9 cellular contexts compared by ENCODE assay signal in the genomic region with DNA sequence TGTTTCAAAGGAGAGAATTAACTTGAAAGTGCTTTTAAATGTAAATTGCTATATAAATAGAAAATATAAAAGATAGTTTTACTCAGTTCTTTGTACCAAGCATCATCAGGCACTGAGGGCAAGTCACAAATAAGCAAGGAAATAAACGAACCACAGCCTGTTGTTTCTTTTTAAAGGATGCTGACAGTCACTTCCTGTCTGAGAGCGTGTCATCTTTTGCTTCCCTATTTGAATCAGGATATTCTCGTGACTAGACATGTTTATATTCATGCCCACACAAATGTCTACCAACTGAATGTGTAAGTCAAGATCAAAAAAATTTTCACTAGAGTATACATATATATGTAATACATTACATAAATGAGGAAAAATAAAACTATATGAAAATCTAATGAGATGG. TPM values are rescaled to one million over a fixed set of nuclear protein-coding genes. Genes with fewer than 3 reads are reported as not detected.
DNase-seq lines count a peak whose midpoint lies in the region; ATAC-seq and TF ChIP-seq lines count a peak whose summit lies in the region.
"Had no signal": no experiment of that assay in that cellular context is flagged by ENCODE, and none has a peak within 500 bp of the region (broad histone marks: within the 10 kb centered on the region; RNA-seq: fewer than 3 reads in every experiment).

No MANE protein-coding gene starts in this region.

- H3K27me3 ChIP-seq in GM23248 (replicated peaks; ENCODE audit: insufficient read depth) (no peaks in the 10 kb centered on the region), thyroid gland (no peaks in the 10 kb centered on the region)

- no peaks in the 10 kb centered on the region for H3K27me3 Mint-ChIP-seq in memory B cell
- no peaks in the 10 kb centered on the region for H3K27me3 Mint-ChIP-seq in type B pancreatic cell

- WGBS in GM23248 (ENCODE audit: low coverage in 1 of 2, low lambda C conversion rate in 2 of 2, missing lambda C conversion rate in 2 of 2), 2 experiments, result 10 to 12% methylated on average over 3 of the region's 3 CpGs
- WGBS in thyroid gland, 2 donors, result 55 to 64% methylated on average over 3 of the region's 3 CpGs
- 7 to 12% methylated on average over 3 of the region's 3 CpGs for WGBS in lower leg skin, 2 donors

- H3K4me2 ChIP-seq in GM23248 (ENCODE audit: unreplicated experiment), result no peak overlapping the region

- TF ChIP-seq CTCF in thyroid gland (IDR thresholded peaks at IDR 0.05), result no peak
- no peak for TF ChIP-seq CTCF in type B pancreatic cell (conservative IDR thresholded peaks at IDR 0.05)
- TF ChIP-seq CTCF in lower leg skin (IDR thresholded peaks at IDR 0.05), result no peak

- no peak overlapping the region for H3K9ac ChIP-seq in GM23248

- H3K9me2 ChIP-seq in GM23248 (ENCODE audit: insufficient read depth), result no peaks in the 10 kb centered on the region

- no peaks in the 10 kb centered on the region for H3F3A ChIP-seq in GM23248 (ENCODE audit: insufficient read depth)

- no peaks in the 10 kb centered on the region for H3K36me3 ChIP-seq in GM23248 (ENCODE audit: low read depth)
- no peaks in the 10 kb centered on the region for H3K36me3 ChIP-seq in thyroid gland

- H3K9me3 ChIP-seq in GM23248 (ENCODE audit: low read depth) (no peaks in the 10 kb centered on the region), thyroid gland (no peaks in the 10 kb centered on the region)

- H3K27ac Mint-ChIP-seq in memory B cell (no peak overlapping the region), type B pancreatic cell (no peak overlapping the region)

- H3K9me3 Mint-ChIP-seq in memory B cell (no peaks in the 10 kb centered on the region), type B pancreatic cell (no peaks in the 10 kb centered on the region)

- peak; percentile 58 for DNase-seq in GM23248
- peak; percentile 80 for DNase-seq in MV-4-11 (lab: John Stamatoyannopoulos, UW)
- peak in 1 of 2 donors; percentile 13 for DNase-seq in memory B cell (ENCODE audit: low spot score in 2 of 2)
- no peak for DNase-seq in thyroid gland
- DNase-seq in type B pancreatic cell (ENCODE audit: extremely low spot score, unreplicated experiment), result no peak
- no peak for DNase-seq in middle frontal gyrus (ENCODE audit: extremely low spot score, low spot score)
- DNase-seq in lower leg skin (ENCODE audit: low spot score in 2 of 2), result no peak
- DNase-seq: cortex of kidney had no signal

- ATAC-seq in GM18511 (IDR thresholded peaks at IDR 0.05; ENCODE audit: unreplicated experiment) (peak; percentile 95), memory B cell (ENCODE audit: low read depth) (peak; percentile 98)

- no peaks in the 10 kb centered on the region for H3K79me2 ChIP-seq in GM23248 (ENCODE audit: insufficient read depth)

- no peaks in the 10 kb centered on the region for H4K20me1 ChIP-seq in GM23248 (ENCODE audit: insufficient read depth)

- H3K4me3 ChIP-seq in GM23248 (no peak overlapping the region), thyroid gland (replicated peaks in 1 of 3) (no peak overlapping the region), lower leg skin (ENCODE audit: low read depth, poor library complexity, severe bottlenecking) (no peak overlapping the region)

- TF ChIP-seq POLR2A in thyroid gland (IDR thresholded peaks at IDR 0.05) (no peak), lower leg skin (IDR thresholded peaks at IDR 0.05) (no peak)

- H3K4me1 ChIP-seq in GM23248 (ENCODE audit: insufficient read depth) (0 out of 2 replicates have a peak, but pooled peaks cover 7% of the 10 kb centered on the region), thyroid gland (no peaks in the 10 kb centered on the region)

- H3K36me3 Mint-ChIP-seq in memory B cell, result no peaks in the 10 kb centered on the region
- H3K36me3 Mint-ChIP-seq in type B pancreatic cell, result no peaks in the 10 kb centered on the region

- H3K27ac ChIP-seq in GM23248, result no peak overlapping the region
- H3K27ac ChIP-seq in thyroid gland, result no peak overlapping the region

- intact Hi-C loops in thyroid gland (cut with DNase I), result no loop called here
- intact Hi-C loops in lower leg skin (cut with DNase I; ENCODE audit: low total_unique reads), result no loop called here

- peak overlapping the region; percentile 72 for H2AFZ ChIP-seq in GM23248

- H3K4me1 Mint-ChIP-seq in memory B cell, result no peaks in the 10 kb centered on the region
- H3K4me1 Mint-ChIP-seq in type B pancreatic cell (ENCODE audit: unreplicated experiment), result no peaks in the 10 kb centered on the region

- H3K4me3 Mint-ChIP-seq in memory B cell, result no peak overlapping the region
- H3K4me3 Mint-ChIP-seq in type B pancreatic cell, result no peak overlapping the region

- in situ Hi-C loops in GM23248 (cut with MboI), result no loop called here

RNA-seq across cellular contexts. Expression of a gene that starts 31.4 kb away (rescaled TPM):
- total RNA-seq in GM23248 (2014; rRNA removed; shearing (Covaris generic)), result 8.1 and 9.2 TPM in 2 replicates
- polyA plus RNA-seq in GM23248 (2016; fragmentation: Nextera tagmentation; extraction: Ambion mirVana), result 2.7 and 3.3 TPM in 2 replicates
- total RNA-seq in thyroid gland (10 to 100 TPM in 2 of 4 donors, 1 to 10 TPM in 2; 9.8 to 21.3 (median 10.0) TPM), type B pancreatic cell (ENCODE audit: low replicate concordance) (7.1 and 9.4 TPM in 2 replicates), lower leg skin (10 to 100 TPM in 3 of 4 donors, 1 to 10 TPM in 1; 9.2 to 15.2 (median 13.9) TPM)

Comparison
In these comparisons a context has a peak if more than half of its experiments do, and no peak if none do; other contexts are left out.
1. DNase-seq: peak in GM23248 (single experiment) and MV-4-11 (single experiment); none in thyroid gland (0 of 2), type B pancreatic cell (single experiment), middle frontal gyrus (single experiment) and lower leg skin (0 of 2).